ENCODE assay signal across 9 cellular contexts in genomic region chr2:64914735-64915509, GRCh38.
A peak's percentile ranks its signal among the peaks of the same experiment; 100 is the strongest.
DNase-seq lines count a peak whose midpoint lies in the region; ATAC-seq and FAIRE-seq lines count a peak whose summit lies in the region.
"Had no signal": no experiment of that assay in that cellular context is flagged by ENCODE, and none has a peak within 500 bp of the region (broad histone marks: within the 10 kb centered on the region; RNA-seq: fewer than 3 reads in every experiment).

No MANE protein-coding gene starts in this region.

- H3K9me3 Mint-ChIP-seq in naive B cell: no peaks in the 10 kb centered on the region

- DNase-seq in MV-4-11 (lab: John Stamatoyannopoulos, UW) (peak; percentile 87), naive B cell (peak; percentile 57), GM03348 (ENCODE audit: low spot score) (no peak), NCI-H146 (lab: John Stamatoyannopoulos, UW) (no peak), HTR-8/SVneo (ENCODE audit: insufficient read length, low spot score) (no peak), RCC 7860 (ENCODE audit: low spot score) (no peak)
- DNase-seq: NCI-H1930 had no signal

- no peaks in the 10 kb centered on the region for H3K36me3 Mint-ChIP-seq in naive B cell

- peak overlapping the region in 5 of 6 donors; percentile 39 to 82 (median 69) for H3K27ac Mint-ChIP-seq in naive B cell

- H3K4me3 Mint-ChIP-seq in naive B cell: peak overlapping the region in 3 of 8 donors; percentile 1 to 14 (median 3)

- H3K27me3 Mint-ChIP-seq in naive B cell: no peaks in the 10 kb centered on the region

- peak; percentile 59 for ATAC-seq in GM18873 (IDR thresholded peaks at IDR 0.05; ENCODE audit: low FRiP score, unreplicated experiment)
- ATAC-seq in HG02623 (IDR thresholded peaks at IDR 0.05; ENCODE audit: unreplicated experiment): peak; percentile 57
- peak; percentile 85 to 88 for ATAC-seq in naive B cell (ENCODE audit: low read depth in 2 of 2)

- FAIRE-seq in HTR-8/SVneo (lab: Jason Lieb, UNC) (no peak), RCC 7860 (lab: Jason Lieb, UNC) (no peak)

- H3K4me1 Mint-ChIP-seq in naive B cell: peaks cover 53 to 68% (median 55%) of the 10 kb centered on the region in 3 donors

Comparison
In these comparisons a context has a peak if more than half of its experiments do, and no peak if none do; other contexts are left out.
1. DNase-seq: peak in MV-4-11 (single experiment) and naive B cell (single experiment); none in GM03348 (single experiment), NCI-H146 (single experiment), HTR-8/SVneo (single experiment) and RCC 7860 (single experiment).
2. Peak in every context shown above with its lines, with median percentiles within 50 percentile points of each other: ATAC-seq.